ENCODE assay signal across 9 cellular contexts in genomic region chr2:101349893-101350662, GRCh38. TPM values are rescaled to one million over a fixed set of nuclear protein-coding genes. Genes with fewer than 3 reads are reported as not detected.
A peak's percentile ranks its signal among the peaks of the same experiment; 100 is the strongest.
DNase-seq lines count a peak whose midpoint lies in the region; ATAC-seq, FAIRE-seq and TF ChIP-seq lines count a peak whose summit lies in the region.
"Had no signal": no experiment of that assay in that cellular context is flagged by ENCODE, and none has a peak within 500 bp of the region (broad histone marks: within the 10 kb centered on the region; RNA-seq: fewer than 3 reads in every experiment).

No MANE protein-coding gene starts in this region.

- peak; percentile 67 for ATAC-seq in stimulated activated effector memory CD8-positive, alpha-beta T cell treated with anti-CD3 and anti-CD28 coated beads, Interleukin-12 subunit alpha, Interleukin-12 subunit beta, amount 100 ng/mL, for 72 hours

- no peak overlapping the region for H2BK15ac ChIP-seq in H9 (ENCODE audit: low read depth, low read length)

- no peaks in the 10 kb centered on the region for H3K27me3 ChIP-seq in H9 (ENCODE audit: insufficient read depth, low read length)
- no peaks in the 10 kb centered on the region for H3K27me3 ChIP-seq in effector memory CD4-positive, alpha-beta T cell (replicated peaks; ENCODE audit: control insufficient read depth, insufficient read depth, low read length, poor library complexity, severe bottlenecking)

- H2BK20ac ChIP-seq in H9 (ENCODE audit: low read depth, low read length, poor library complexity, severe bottlenecking), result no peak overlapping the region

- H3K79me1 ChIP-seq in H9 (ENCODE audit: insufficient read depth, low read depth, low read length, poor library complexity, severe bottlenecking), result no peaks in the 10 kb centered on the region

- H2AK5ac ChIP-seq in H9 (ENCODE audit: insufficient read length, low read length), result no peak overlapping the region

- H3K23ac ChIP-seq in H9 (ENCODE audit: insufficient read length, low read depth, low read length), result no peak overlapping the region

- peak overlapping the region in 1 of 3 experiments; percentile 72; a peak in 2 of 7 replicates for H3K27ac Mint-ChIP-seq in H9
- no peak overlapping the region for H3K27ac Mint-ChIP-seq in stimulated activated effector memory CD8-positive, alpha-beta T cell treated with anti-CD3 and anti-CD28 coated beads, Interleukin-12 subunit alpha, Interleukin-12 subunit beta, amount 100 ng/mL, for 72 hours
- H3K27ac Mint-ChIP-seq: naive thymus-derived CD8-positive, alpha-beta T cell had no signal

- H3K79me2 ChIP-seq in H9 (ENCODE audit: insufficient read depth, low read length), result no peaks in the 10 kb centered on the region

- WGBS in H9 (ENCODE audit: extremely low coverage, insufficient read length, low lambda C conversion rate), result no CpG with 5 or more reads among the region's 7 CpGs

- no peak overlapping the region for H4K5ac ChIP-seq in H9 (ENCODE audit: insufficient read length, low read depth, low read length)

- no peak overlapping the region for H3K4me3 Mint-ChIP-seq in H9
- no peak overlapping the region for H3K4me3 Mint-ChIP-seq in stimulated activated effector memory CD8-positive, alpha-beta T cell treated with anti-CD3 and anti-CD28 coated beads, Interleukin-12 subunit alpha, Interleukin-12 subunit beta, amount 100 ng/mL, for 72 hours
- H3K4me3 Mint-ChIP-seq: naive thymus-derived CD8-positive, alpha-beta T cell had no signal

- H2BK120ac ChIP-seq in H9 (ENCODE audit: low read depth, low read length, poor library complexity, severe bottlenecking), result no peak overlapping the region

- no peak overlapping the region for H2BK5ac ChIP-seq in H9 (ENCODE audit: insufficient read length, low read length)

- no peaks in the 10 kb centered on the region for H3K36me3 ChIP-seq in effector memory CD4-positive, alpha-beta T cell (ENCODE audit: control insufficient read depth, insufficient read depth, low read length)

- peaks cover 6% of the 10 kb centered on the region in 2 experiments; a peak in 2 of 4 replicates for H3K4me1 Mint-ChIP-seq in H9
- no peaks in the 10 kb centered on the region for H3K4me1 Mint-ChIP-seq in stimulated activated effector memory CD8-positive, alpha-beta T cell treated with anti-CD3 and anti-CD28 coated beads, Interleukin-12 subunit alpha, Interleukin-12 subunit beta, amount 100 ng/mL, for 72 hours

- no peak overlapping the region for H3K4ac ChIP-seq in H9 (ENCODE audit: low read depth, low read length)

- no peak for FAIRE-seq in frontal cortex (lab: Jason Lieb, UNC)

- no peak overlapping the region for H3K56ac ChIP-seq in H9 (ENCODE audit: insufficient read length, low read depth, low read length)

- TF ChIP-seq CTCF in H9 (conservative IDR thresholded peaks at IDR 0.05) (peak; percentile 37), WI38 (IDR thresholded peaks at IDR 0.05; ENCODE audit: low read depth, low read length) (peak; percentile 37; the same call in 1 of the 2 replicates)

- H3K9ac ChIP-seq in H9 (ENCODE audit: extremely low read depth, insufficient read length, low read length), result no peak overlapping the region

- no peaks in the 10 kb centered on the region for H3K9me3 ChIP-seq in H9 (ENCODE audit: control insufficient read depth, low read depth, low read length)
- H3K9me3 ChIP-seq in effector memory CD4-positive, alpha-beta T cell (ENCODE audit: control insufficient read depth, low read length), result no peaks in the 10 kb centered on the region

- no peaks in the 10 kb centered on the region for H3K9me3 Mint-ChIP-seq in H9
- no peaks in the 10 kb centered on the region for H3K9me3 Mint-ChIP-seq in stimulated activated effector memory CD8-positive, alpha-beta T cell treated with anti-CD3 and anti-CD28 coated beads, Interleukin-12 subunit alpha, Interleukin-12 subunit beta, amount 100 ng/mL, for 72 hours
- H3K9me3 Mint-ChIP-seq: naive thymus-derived CD8-positive, alpha-beta T cell had no signal

- no peak overlapping the region for H3K4me3 ChIP-seq in WI38 (ENCODE audit: low read depth, low read length)
- no peak overlapping the region for H3K4me3 ChIP-seq in effector memory CD4-positive, alpha-beta T cell (ENCODE audit: insufficient read depth, low read depth, low read length, poor library complexity, severe bottlenecking)

- peaks cover 3% of the 10 kb centered on the region; the same call in 1 of the 2 replicates for H3K27me3 Mint-ChIP-seq in H9 (ENCODE audit: low read depth)
- H3K27me3 Mint-ChIP-seq: naive thymus-derived CD8-positive, alpha-beta T cell had no signal

- H3K23me2 ChIP-seq in H9 (ENCODE audit: insufficient read length, low read depth, low read length, poor library complexity, severe bottlenecking), result no peaks in the 10 kb centered on the region

- H3K4me2 ChIP-seq in H9 (ENCODE audit: insufficient read depth, insufficient read length, low read length), result no peak overlapping the region

- H3K18ac ChIP-seq in H9 (ENCODE audit: insufficient read length, low read depth, low read length), result no peak overlapping the region

- no peak overlapping the region for H4K91ac ChIP-seq in H9 (ENCODE audit: insufficient read length, low read depth, low read length)

- no peak overlapping the region for H3K14ac ChIP-seq in H9 (ENCODE audit: insufficient read depth, low read length)

- DNase-seq in H9, result no peak
- peak; percentile 25 to 30 for DNase-seq in frontal cortex (ENCODE audit: low spot score in 2 of 2)
- no peak for DNase-seq in stimulated activated effector memory CD8-positive, alpha-beta T cell treated with anti-CD3 and anti-CD28 coated beads, Interleukin-12 subunit alpha, Interleukin-12 subunit beta, amount 100 ng/mL, for 72 hours (ENCODE audit: low spot score in 2 of 2)
- no peak for DNase-seq in middle frontal gyrus (ENCODE audit: extremely low spot score, low spot score)
- no peak for DNase-seq in NCI-H1417 (lab: John Stamatoyannopoulos, UW)
- no peak for DNase-seq in effector memory CD4-positive, alpha-beta T cell
- DNase-seq: naive thymus-derived CD8-positive, alpha-beta T cell; NCI-H2029 had no signal

- no peaks in the 10 kb centered on the region for H3K36me3 Mint-ChIP-seq in H9 (ENCODE audit: insufficient read depth in 1 of 3, low read depth in 3 of 3)
- H3K36me3 Mint-ChIP-seq in stimulated activated effector memory CD8-positive, alpha-beta T cell treated with anti-CD3 and anti-CD28 coated beads, Interleukin-12 subunit alpha, Interleukin-12 subunit beta, amount 100 ng/mL, for 72 hours, result no peaks in the 10 kb centered on the region
- H3K36me3 Mint-ChIP-seq: naive thymus-derived CD8-positive, alpha-beta T cell had no signal

- no peak overlapping the region for H3T11ph ChIP-seq in H9 (ENCODE audit: low read length)

- H2AFZ ChIP-seq in H9 (ENCODE audit: low read length), result no peak overlapping the region

- H3K4me1 ChIP-seq in H9 (ENCODE audit: insufficient read depth, low read length), result no peaks in the 10 kb centered on the region
- no peaks in the 10 kb centered on the region for H3K4me1 ChIP-seq in effector memory CD4-positive, alpha-beta T cell (ENCODE audit: control insufficient read depth, insufficient read depth, low read length, poor library complexity, severe bottlenecking)

- no peak overlapping the region for H4K8ac ChIP-seq in H9 (replicated peaks; ENCODE audit: insufficient read length, low read depth, low read length)

- no peak overlapping the region for H2BK12ac ChIP-seq in H9 (ENCODE audit: insufficient read length, low read depth, low read length)

- no peak overlapping the region for H3K27ac ChIP-seq in H9 (ENCODE audit: insufficient read length, low read depth, low read length)
- no peak overlapping the region for H3K27ac ChIP-seq in effector memory CD4-positive, alpha-beta T cell (ENCODE audit: insufficient read depth, low read length, poor library complexity, severe bottlenecking)

- no peaks in the 10 kb centered on the region for H4K20me1 ChIP-seq in H9 (ENCODE audit: control insufficient read depth, insufficient read depth, insufficient read length)

RNA-seq across cellular contexts. Expression of gene CREG2, which starts 37.2 kb away (rescaled TPM):
- total RNA-seq in H9 (2021), result 0.77 and 1.2 TPM in 2 replicates
- 9.8 TPM for total RNA-seq in frontal cortex
- total RNA-seq: naive thymus-derived CD8-positive, alpha-beta T cell had no signal

RNA-seq across cellular contexts. Expression of gene RNF149, which starts 41.6 kb away (rescaled TPM):
- total RNA-seq in H9 (2021) (17.4 and 18.0 TPM in 2 replicates), frontal cortex (45.2 TPM)

Comparison
In these comparisons a context has a peak if more than half of its experiments do, and no peak if none do; other contexts are left out.
1. DNase-seq: peak in frontal cortex (2 of 2); none in H9 (single experiment), stimulated activated effector memory CD8-positive, alpha-beta T cell treated with anti-CD3 and anti-CD28 coated beads, Interleukin-12 subunit alpha, Interleukin-12 subunit beta, amount 100 ng/mL, for 72 hours (0 of 2), middle frontal gyrus (single experiment), NCI-H1417 (0 of 3) and effector memory CD4-positive, alpha-beta T cell (0 of 3).